In genomic region chr17:80106751-80107150, GRCh38 we compare ENCODE assay signal across 24 cellular contexts.
"Had no signal": no experiment of that assay in that cellular context is flagged by ENCODE, and none has a peak within 500 bp of the region (broad histone marks: within the 10 kb centered on the region; RNA-seq: fewer than 3 reads in every experiment).

No MANE protein-coding gene starts in this region.

- H3K4me3 ChIP-seq: coronary artery, dorsolateral prefrontal cortex had no signal

- ATAC-seq: activated CD4-positive, CD25-positive, alpha-beta regulatory T cell treated with anti-CD3 and anti-CD28 coated beads, Interleukin-2, amount 50 U/mL, for 24 hours; activated CD8-positive, alpha-beta T cell treated with anti-CD3 and anti-CD28 coated beads for 36 hours; esophagus mucosa; T-helper 17 cell had no signal

- DNase-seq: activated B cell treated with CpG ODN at 0.5 μM for 24 hours; activated CD4-positive, alpha-beta T cell treated with anti-CD3 and anti-CD28 coated beads for 48 hours; activated CD4-positive, alpha-beta T cell treated with anti-CD3 and anti-CD28 coated beads, Interleukin-2, amount 50 U/mL, for 1 hour; activated CD4-positive, alpha-beta T cell treated with anti-CD3 and anti-CD28 coated beads, Interleukin-2, amount 50 U/mL, for 48 hours; activated CD8-positive, alpha-beta memory T cell treated with anti-CD3 and anti-CD28 coated beads for 24 hours; activated CD8-positive, alpha-beta T cell treated with anti-CD3 and anti-CD28 coated beads for 36 hours; activated naive CD4-positive, alpha-beta T cell treated with anti-CD3 and anti-CD28 coated beads, Interleukin-2, amount 50 U/mL, for 16 hours; activated naive CD4-positive, alpha-beta T cell treated with Interleukin-2 at 50 U/mL for 16 hours; activated T-cell treated with anti-CD3 and anti-CD28 coated beads, Interleukin-2, amount 50 U/mL, for 1 hour; activated T-cell treated with anti-CD3 and anti-CD28 coated beads, Interleukin-2, amount 50 U/mL, for 48 hours; amniotic stem cell; anterior cingulate cortex; central memory CD4-positive, alpha-beta T cell; cerebellar nuclear complex; effector memory CD4-positive, alpha-beta T cell; endodermal cell; T-helper 1 cell; T-helper 17 cell; T1000; WERI-Rb-1 had no signal

- H3K27me3 ChIP-seq: dorsolateral prefrontal cortex had no signal

- H3K27ac ChIP-seq: coronary artery, WERI-Rb-1 had no signal
